ENCODE assay signal across 8 cellular contexts in genomic region chr5:164504141-164504772, GRCh38.
DNase-seq lines count a peak whose midpoint lies in the region; ATAC-seq and TF ChIP-seq lines count a peak whose summit lies in the region.

No MANE protein-coding gene starts in this region.

- TF ChIP-seq CTCF in BE2C (IDR thresholded peaks at IDR 0.05; ENCODE audit: low read depth, low read length): peak; percentile 88
- peak; percentile 77 for TF ChIP-seq CTCF in kidney epithelial cell (IDR thresholded peaks at IDR 0.05; ENCODE audit: insufficient read depth, low read length, poor library complexity, severe bottlenecking)
- TF ChIP-seq CTCF in suprapubic skin (IDR thresholded peaks at IDR 0.05): peak; percentile 31 to 53

- no peak overlapping the region for H3K27ac ChIP-seq in suprapubic skin

- H3K27me3 ChIP-seq in BE2C (no peaks in the 10 kb centered on the region), kidney epithelial cell (ENCODE audit: control insufficient read depth, insufficient read depth, low read length) (no peaks in the 10 kb centered on the region), suprapubic skin (no peaks in the 10 kb centered on the region)

- TF ChIP-seq EP300 in suprapubic skin (IDR thresholded peaks at IDR 0.05): no peak

- H3K4me3 ChIP-seq in BE2C (ENCODE audit: low read depth, low read length) (0 out of 2 replicates have a peak overlapping the region, but pooled peaks have one; percentile 1), kidney epithelial cell (ENCODE audit: low read depth, low read length) (no peak overlapping the region), suprapubic skin (no peak overlapping the region)

- H3K9me3 ChIP-seq in BE2C (no peaks in the 10 kb centered on the region), suprapubic skin (no peaks in the 10 kb centered on the region)

- no peak for TF ChIP-seq POLR2A in suprapubic skin (IDR thresholded peaks at IDR 0.05)

- H3K4me1 ChIP-seq in BE2C (peaks cover 20% of the 10 kb centered on the region; the same call in 1 of the 2 replicates), suprapubic skin (no peaks in the 10 kb centered on the region)

- peak; percentile 57 for DNase-seq in BE2C
- DNase-seq in NCI-H446 treated with DMSO at 0.1 percent for 48 hours (lab: John Stamatoyannopoulos, UW): peak; percentile 52
- peak; percentile 75 for DNase-seq in astrocyte of the hippocampus (ENCODE audit: low read depth, low spot score)
- no peak for DNase-seq in kidney epithelial cell (ENCODE audit: low read depth)
- no peak for DNase-seq in suprapubic skin (ENCODE audit: low spot score in 2 of 2)

- H3K36me3 ChIP-seq in BE2C (no peaks in the 10 kb centered on the region), kidney epithelial cell (ENCODE audit: control insufficient read depth, insufficient read depth, low read length) (no peaks in the 10 kb centered on the region), suprapubic skin (no peaks in the 10 kb centered on the region)

- 26% methylated on average over 7 of the region's 7 CpGs for WGBS in suprapubic skin

- ATAC-seq in GM18498 (IDR thresholded peaks at IDR 0.05; ENCODE audit: unreplicated experiment) (peak; percentile 79), HG03025 (IDR thresholded peaks at IDR 0.05; ENCODE audit: low FRiP score, unreplicated experiment) (peak; percentile 51), HG03045 (IDR thresholded peaks at IDR 0.05; ENCODE audit: unreplicated experiment) (no peak)

Comparison
In these comparisons a context has a peak if more than half of its experiments do, and no peak if none do; other contexts are left out.
1. DNase-seq: peak in BE2C (single experiment), NCI-H446 treated with DMSO at 0.1 percent for 48 hours (single experiment) and astrocyte of the hippocampus (single experiment); none in kidney epithelial cell (single experiment) and suprapubic skin (0 of 2).
2. Peak in every context shown above with its lines, with median percentiles within 50 percentile points of each other: CTCF ChIP-seq.